12 cellular contexts compared by ENCODE assay signal in genomic region chr3:48820626-48821324, GRCh38. TPM values are rescaled to one million over a fixed set of nuclear protein-coding genes. Genes with fewer than 3 reads are reported as not detected.
A peak's percentile ranks its signal among the peaks of the same experiment; 100 is the strongest.
DNase-seq lines count a peak whose midpoint lies in the region; ATAC-seq and TF ChIP-seq lines count a peak whose summit lies in the region.
"Had no signal": no experiment of that assay in that cellular context is flagged by ENCODE, and none has a peak within 500 bp of the region (broad histone marks: within the 10 kb centered on the region; RNA-seq: fewer than 3 reads in every experiment).

No MANE protein-coding gene starts in this region.

- peaks cover 55% of the 10 kb centered on the region for H3K79me2 ChIP-seq in SK-N-SH (ENCODE audit: insufficient read depth)

- DNase-seq in EL (peak; percentile 34), SK-N-SH (no peak), fibroblast of peridontal ligament (ENCODE audit: extremely low read depth) (peak; percentile 85), myocyte (ENCODE audit: low read depth) (peak; percentile 48), MV-4-11 (lab: John Stamatoyannopoulos, UW) (no peak), T-helper 1 cell (no peak)
- DNase-seq: activated CD8-positive, alpha-beta T cell treated with anti-CD3 and anti-CD28 coated beads, Interleukin-2, amount 10 ng/mL, durations not matched to agents 7 days and 5 days; activated naive CD4-positive, alpha-beta T cell treated with anti-CD3 and anti-CD28 coated beads, Interleukin-2, amount 50 U/mL, for 16 hours; NCI-H187 treated with DMSO at 0.1 percent for 48 hours; stimulated activated CD4-positive, alpha-beta T cell treated with anti-CD3 and anti-CD28 coated beads, Interleukin-4, amount 100 ng/mL, for 1 hour had no signal

- 0 out of 2 replicates have a peak, but pooled peaks cover 5% of the 10 kb centered on the region for H4K20me1 ChIP-seq in SK-N-SH (ENCODE audit: insufficient read depth)

- peak overlapping the region; percentile 35; the same call in 1 of the 2 replicates for H3K4me2 ChIP-seq in SK-N-SH

- ATAC-seq in HG03095 (IDR thresholded peaks at IDR 0.05; ENCODE audit: unreplicated experiment): no peak
- ATAC-seq in activated CD4-positive, CD25-positive, alpha-beta regulatory T cell treated with anti-CD3 and anti-CD28 coated beads, Interleukin-2, amount 50 U/mL, for 24 hours: no peak
- ATAC-seq: activated CD8-positive, alpha-beta T cell treated with anti-CD3 and anti-CD28 coated beads, Interleukin-2, amount 10 ng/mL, durations not matched to agents 7 days and 5 days had no signal

- POLR2A ChIA-PET in SK-N-SH (lab: Yijun Ruan, JAX): no interaction called here

- TF ChIP-seq RAD21 in SK-N-SH (IDR thresholded peaks at IDR 0.05; ENCODE audit: low read length): no peak

- H3K9me2 ChIP-seq in SK-N-SH: no peaks in the 10 kb centered on the region

- no peak for TF ChIP-seq CTCF in SK-N-SH (IDR thresholded peaks at IDR 0.05)

- H3K36me3 ChIP-seq in SK-N-SH (replicated peaks in 1 of 2; ENCODE audit: control insufficient read depth in 1 of 2, insufficient read depth in 2 of 2, low read length in 1 of 2): no peaks in the 10 kb centered on the region

- H3K4me3 ChIP-seq in SK-N-SH (ENCODE audit: low read depth in 2 of 2, low read length in 1 of 2): no peak overlapping the region

- H2AFZ ChIP-seq in SK-N-SH (ENCODE audit: low read depth): no peak overlapping the region

- H3K9me3 ChIP-seq in SK-N-SH: no peaks in the 10 kb centered on the region

- H3F3A ChIP-seq in SK-N-SH (replicated peaks; ENCODE audit: insufficient read depth): peaks cover 9% of the 10 kb centered on the region

- WGBS in SK-N-SH (ENCODE audit: low lambda C conversion rate): 87% methylated on average over 2 of the region's 2 CpGs

- H3K4me1 ChIP-seq in SK-N-SH (ENCODE audit: control insufficient read depth in 1 of 2, insufficient read depth in 2 of 2, low read depth in 1 of 2, low read length in 1 of 2): 0 out of 4 replicates have a peak, but pooled peaks cover 0 to 7% of the 10 kb centered on the region in 2 experiments

- CTCF ChIA-PET in SK-N-SH (lab: Yijun Ruan, JAX): no interaction called here

- peak overlapping the region in 1 of 2 experiments; percentile 9; a peak in 1 of 4 replicates for H3K27ac ChIP-seq in SK-N-SH (ENCODE audit: low read depth in 2 of 2, low read length in 1 of 2)

- H3K9ac ChIP-seq in SK-N-SH: no peak overlapping the region

- no peak for TF ChIP-seq EP300 in SK-N-SH (IDR thresholded peaks at IDR 0.05; ENCODE audit: borderline replicate concordance in 1 of 2, low read depth in 1 of 2, low read length in 1 of 2)

- H3K27me3 ChIP-seq in SK-N-SH (ENCODE audit: insufficient read depth): no peaks in the 10 kb centered on the region

TF ChIP-seq in SK-N-SH, 30 proteins besides CTCF, POLR2A, EP300 and RAD21:
- TF ChIP-seq CHD2 (IDR thresholded peaks at IDR 0.05; ENCODE audit: low read length, partially characterized antibody): no peak
- TF ChIP-seq RCOR1 (IDR thresholded peaks at IDR 0.05; ENCODE audit: low read length): no peak
- no peak for TF ChIP-seq TEAD4 (IDR thresholded peaks at IDR 0.05; ENCODE audit: borderline replicate concordance, insufficient read depth)
- TF ChIP-seq NFIC (IDR thresholded peaks at IDR 0.05; ENCODE audit: borderline replicate concordance): peak; percentile 71; the same call in 1 of the 2 replicates
- no peak; the same call in 1 of the 2 replicates for TF ChIP-seq TCF12 (IDR thresholded peaks at IDR 0.05)
- TF ChIP-seq FOSL2 (IDR thresholded peaks at IDR 0.05; ENCODE audit: borderline replicate concordance, low read depth): 0 out of 2 replicates have a peak, but pooled peaks have one; percentile 1
- TF ChIP-seq REST (IDR thresholded peaks at IDR 0.05; ENCODE audit: low read depth, low read length): no peak

RNA-seq across cellular contexts. Expression of gene PRKAR2A, which starts 26.9 kb away (rescaled TPM):
- polyA plus RNA-seq in SK-N-SH (2012; rRNA removed): 5.2 and 5.7 TPM in 2 replicates
- 7.3 and 7.4 TPM in 2 replicates for polyA plus RNA-seq in SK-N-SH (2012; cell fraction: cytosol; rRNA removed)
- polyA plus RNA-seq in SK-N-SH (2012; cell fraction: nucleus; rRNA removed): 5.2 and 14.8 TPM in 2 replicates
- 41.8 and 47.6 TPM in 2 replicates for total RNA-seq in myocyte
- 22.0 TPM for polyA plus RNA-seq in myocyte (2012)

Comparison
In these comparisons a context has a peak if more than half of its experiments do, and no peak if none do; other contexts are left out.
1. DNase-seq: peak in EL (single experiment), fibroblast of peridontal ligament (single experiment) and myocyte (single experiment); none in SK-N-SH (single experiment), MV-4-11 (single experiment) and T-helper 1 cell (0 of 5).